Comparison of ENCODE assay signal across 12 cellular contexts in the genomic region with DNA sequence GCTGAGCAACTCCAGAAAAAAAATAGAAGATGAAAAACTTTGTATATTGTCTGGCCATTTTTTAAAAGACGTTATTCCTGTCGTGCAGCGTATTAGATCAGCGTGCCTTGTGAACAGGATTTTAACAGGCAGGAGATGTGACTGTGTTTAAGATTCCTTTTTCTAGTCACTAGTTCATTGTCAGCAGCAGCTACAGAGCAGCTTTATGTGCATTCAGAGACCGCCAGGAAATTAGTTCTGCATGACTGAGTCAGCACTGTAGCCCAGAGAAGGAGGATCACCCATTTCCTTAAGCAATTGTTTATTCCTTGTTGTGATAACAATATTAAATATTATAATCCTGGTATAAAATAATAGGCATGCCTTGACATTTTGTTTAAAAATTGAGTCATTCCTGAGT.
DNase-seq lines count a peak whose midpoint lies in the region; ATAC-seq and TF ChIP-seq lines count a peak whose summit lies in the region.
"Had no signal": no experiment of that assay in that cellular context is flagged by ENCODE, and none has a peak within 500 bp of the region (broad histone marks: within the 10 kb centered on the region; RNA-seq: fewer than 3 reads in every experiment).

No MANE protein-coding gene starts in this region.

- peaks cover 0 to 12% (median 5%) of the 10 kb centered on the region in 3 donors for H3K9me3 Mint-ChIP-seq in T-cell
- H3K9me3 Mint-ChIP-seq: activated CD4-positive, alpha-beta memory T cell treated with anti-CD3 and anti-CD28 coated beads, Interleukin-2, amount 10 ng/mL, durations not matched to agents 7 days and 5 days had no signal

- DNase-seq in COLO829 (ENCODE audit: low spot score): peak; percentile 7
- peak; percentile 81 for DNase-seq in NCI-H1105 (lab: John Stamatoyannopoulos, UW)
- peak; percentile 64 for DNase-seq in PC-3
- no peak for DNase-seq in effector CD8-positive, alpha-beta T cell (lab: John Stamatoyannopoulos, UW)
- DNase-seq in A172 (ENCODE audit: low spot score): no peak
- DNase-seq in T-cell: no peak
- DNase-seq: activated CD4-positive, alpha-beta memory T cell treated with anti-CD3 and anti-CD28 coated beads, Interleukin-2, amount 10 ng/mL, durations not matched to agents 7 days and 5 days; aorta; uterus had no signal

- no peaks in the 10 kb centered on the region for H3K27me3 Mint-ChIP-seq in T-cell
- H3K27me3 Mint-ChIP-seq: activated CD4-positive, alpha-beta memory T cell treated with anti-CD3 and anti-CD28 coated beads, Interleukin-2, amount 10 ng/mL, durations not matched to agents 7 days and 5 days; B cell had no signal

- H3K4me1 ChIP-seq in PC-3 (ENCODE audit: insufficient read depth, low read length) (peaks cover 6% of the 10 kb centered on the region), iPS-18a (ENCODE audit: control insufficient read depth, low read depth, low read length) (peaks cover 16% of the 10 kb centered on the region)
- H3K4me1 ChIP-seq: uterus had no signal

- H3K27ac Mint-ChIP-seq in T-cell: no peak overlapping the region
- H3K27ac Mint-ChIP-seq: activated CD4-positive, alpha-beta memory T cell treated with anti-CD3 and anti-CD28 coated beads, Interleukin-2, amount 10 ng/mL, durations not matched to agents 7 days and 5 days; B cell had no signal

- no peaks in the 10 kb centered on the region for H3K36me3 ChIP-seq in PC-3 (ENCODE audit: low read depth, low read length)
- H3K36me3 ChIP-seq in iPS-18a (ENCODE audit: control insufficient read depth, low read depth, low read length): no peaks in the 10 kb centered on the region
- H3K36me3 ChIP-seq: uterus had no signal

- H3K27me3 ChIP-seq in PC-3 (ENCODE audit: low read length): no peaks in the 10 kb centered on the region
- H3K27me3 ChIP-seq in iPS-18a (ENCODE audit: control insufficient read depth, insufficient read depth, low read length): no peaks in the 10 kb centered on the region
- H3K27me3 ChIP-seq: uterus had no signal

- H3K4me3 Mint-ChIP-seq in T-cell: no peak overlapping the region
- H3K4me3 Mint-ChIP-seq: activated CD4-positive, alpha-beta memory T cell treated with anti-CD3 and anti-CD28 coated beads, Interleukin-2, amount 10 ng/mL, durations not matched to agents 7 days and 5 days; B cell had no signal

- POLR2A ChIA-PET in PC-3 (lab: Charles Lee; ENCODE audit: unreplicated experiment) (no interaction called here), T-cell (lab: Charles Lee) (no interaction called here)

- H3K27ac ChIP-seq in PC-3 (ENCODE audit: low read length): peak overlapping the region; percentile 50
- peak overlapping the region; percentile 92 for H3K27ac ChIP-seq in iPS-18a (ENCODE audit: low read length)
- H3K27ac ChIP-seq: uterus had no signal

- no TSS peak for BruUV-seq in PC-3 (replicated peaks; lab: Mats Ljungman, UMichigan)

- intact Hi-C loops in PC-3 (cut with micrococcal nuclease): loop anchor here (1.0 to 5.0 kb wide), 2 partner anchors 76 to 217 kb away; a partner anchor contains a TSS

- peak overlapping the region; percentile 62 for H3K4me2 ChIP-seq in PC-3 (ENCODE audit: low read length)

- ATAC-seq in PC-3 (peak; percentile 87), GM18867 (IDR thresholded peaks at IDR 0.05; ENCODE audit: unreplicated experiment) (no peak), T-cell (replicated peaks in 1 of 4) (no peak)

- H3K4me3 ChIP-seq in PC-3 (ENCODE audit: low read length): peak overlapping the region; percentile 31; the same call in 1 of the 2 replicates
- H3K4me3 ChIP-seq in iPS-18a (ENCODE audit: low read length): peak overlapping the region; percentile 17
- H3K4me3 ChIP-seq: uterus had no signal

- no peaks in the 10 kb centered on the region for H3K9me2 ChIP-seq in PC-3 (replicated peaks; ENCODE audit: low read length)

- H3K9me3 ChIP-seq in PC-3 (ENCODE audit: low read length) (no peaks in the 10 kb centered on the region), iPS-18a (ENCODE audit: control insufficient read depth, low read depth, low read length) (no peaks in the 10 kb centered on the region)
- H3K9me3 ChIP-seq: uterus had no signal

- H3K4me1 Mint-ChIP-seq in T-cell: no peaks in the 10 kb centered on the region
- H3K4me1 Mint-ChIP-seq: activated CD4-positive, alpha-beta memory T cell treated with anti-CD3 and anti-CD28 coated beads, Interleukin-2, amount 10 ng/mL, durations not matched to agents 7 days and 5 days; B cell had no signal

- no peaks in the 10 kb centered on the region for H3K79me2 ChIP-seq in PC-3 (ENCODE audit: low read length)

- CTCF ChIA-PET in PC-3 (lab: Charles Lee): no interaction called here
- CTCF ChIA-PET in T-cell (lab: Charles Lee): no interaction called here

- no peaks in the 10 kb centered on the region for H3F3A ChIP-seq in PC-3 (ENCODE audit: low read length, unreplicated experiment)

- H3K36me3 Mint-ChIP-seq in T-cell: no peaks in the 10 kb centered on the region

- no peak overlapping the region for H2AFZ ChIP-seq in PC-3 (ENCODE audit: low read length)

- H4K20me1 ChIP-seq in PC-3 (ENCODE audit: low read length): no peaks in the 10 kb centered on the region

- TF ChIP-seq CTCF in PC-3 (conservative IDR thresholded peaks at IDR 0.05; ENCODE audit: low read depth, low read length): no peak

- H3K9ac ChIP-seq in PC-3 (ENCODE audit: low read length) (peak overlapping the region; percentile 44; the same call in 1 of the 2 replicates), iPS-18a (ENCODE audit: low read length) (peak overlapping the region; percentile 72)

Comparison
In these comparisons a context has a peak if more than half of its experiments do, and no peak if none do; other contexts are left out.
1. DNase-seq: peak in COLO829 (single experiment), NCI-H1105 (single experiment) and PC-3 (single experiment); none in effector CD8-positive, alpha-beta T cell (single experiment), A172 (single experiment) and T-cell (0 of 34).